ENCODE assay signal across 17 cellular contexts in the genomic region with DNA sequence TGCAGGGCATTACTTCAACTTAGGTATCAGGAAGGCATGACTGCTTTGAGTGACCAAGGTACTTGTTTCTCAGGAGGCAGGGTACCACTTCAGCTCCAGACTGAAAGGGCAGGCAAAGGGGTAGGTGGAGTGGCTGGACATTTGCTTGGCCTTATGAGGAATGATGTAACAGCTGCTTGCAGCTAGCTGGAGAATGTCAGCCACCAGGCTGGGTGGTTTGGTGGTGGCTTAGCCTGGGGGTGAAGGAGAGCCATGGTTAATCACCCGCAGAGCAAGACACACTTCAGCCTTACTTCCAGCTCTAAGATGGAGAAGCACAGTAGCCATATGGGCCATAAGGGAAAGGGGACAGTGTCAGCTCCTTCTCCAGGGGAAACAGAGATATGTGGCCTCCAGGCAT.
DNase-seq lines count a peak whose midpoint lies in the region; ATAC-seq and TF ChIP-seq lines count a peak whose summit lies in the region.
"Had no signal": no experiment of that assay in that cellular context is flagged by ENCODE, and none has a peak within 500 bp of the region (broad histone marks: within the 10 kb centered on the region; RNA-seq: fewer than 3 reads in every experiment).

No MANE protein-coding gene starts in this region.

- no peak overlapping the region for H2BK20ac ChIP-seq in IMR-90 (ENCODE audit: low read depth, low read length)

- H4K5ac ChIP-seq in IMR-90 (ENCODE audit: low read depth, low read length) = no peak overlapping the region

- H3K9ac ChIP-seq in IMR-90 (ENCODE audit: low read depth, low read length) (no peak overlapping the region), trophoblast cell (ENCODE audit: low read length) (no peak overlapping the region)
- H3K9ac ChIP-seq: BLaER1 treated with 17β-estradiol and CSF1 and Interleukin-3, amounts not matched to agents 10 nM and 100 nM had no signal

- H2AFZ ChIP-seq in IMR-90 (replicated peaks; ENCODE audit: low read length, poor library complexity) = no peak overlapping the region
- H2AFZ ChIP-seq in trophoblast cell (ENCODE audit: insufficient read depth, low read length, poor library complexity) = no peak overlapping the region

- CTCF ChIA-PET in IMR-90 (lab: Yijun Ruan, JAX) = no interaction called here

- 0 out of 2 replicates have a peak overlapping the region, but pooled peaks have one; percentile 22 for H3K14ac ChIP-seq in IMR-90 (replicated peaks; ENCODE audit: low read depth, low read length)
- no peak overlapping the region for H3K14ac ChIP-seq in trophoblast cell (ENCODE audit: low read length)

- no peaks in the 10 kb centered on the region for H3K4me1 ChIP-seq in IMR-90 (ENCODE audit: control insufficient read depth, insufficient read depth, low read length)
- H3K4me1 ChIP-seq in trophoblast cell (ENCODE audit: control insufficient read depth in 1 of 2, insufficient read depth in 2 of 2, low read length in 2 of 2) = peaks cover 0 to 7% of the 10 kb centered on the region in 2 experiments
- H3K4me1 ChIP-seq: A549; BLaER1 treated with 17β-estradiol and CSF1 and Interleukin-3, amounts not matched to agents 10 nM and 100 nM; Caco-2 had no signal

- H3K79me1 ChIP-seq in IMR-90 (ENCODE audit: low read depth in 1 of 2, low read length in 2 of 2) = no peaks in the 10 kb centered on the region
- no peaks in the 10 kb centered on the region for H3K79me1 ChIP-seq in trophoblast cell (ENCODE audit: low read length)

- no peak overlapping the region for H3K18ac ChIP-seq in IMR-90 (ENCODE audit: low read depth, low read length)
- H3K18ac ChIP-seq in trophoblast cell (ENCODE audit: low read length) = no peak overlapping the region

- BruUV-seq in IMR-90 (replicated peaks; lab: Mats Ljungman, UMichigan) = no TSS peak

- ATAC-seq in IMR-90 (ENCODE audit: low read depth) (no peak), GM18909 (IDR thresholded peaks at IDR 0.05; ENCODE audit: poor library complexity, unreplicated experiment) (no peak)
- ATAC-seq: A549; CD8-positive, alpha-beta T cell had no signal

- no peak overlapping the region for H2BK120ac ChIP-seq in IMR-90 (ENCODE audit: low read depth, low read length)
- H2BK120ac ChIP-seq in trophoblast cell (ENCODE audit: insufficient read depth, low read length, poor library complexity) = no peak overlapping the region

- no peak overlapping the region for H2BK15ac ChIP-seq in IMR-90 (ENCODE audit: low read depth, low read length)

- TF ChIP-seq RAD21 in IMR-90 (IDR thresholded peaks at IDR 0.05; ENCODE audit: low read length) = no peak

- H3K23ac ChIP-seq in IMR-90 (ENCODE audit: low read depth, low read length) (no peak overlapping the region), trophoblast cell (ENCODE audit: low read length) (no peak overlapping the region)

- H3K4ac ChIP-seq in IMR-90 (ENCODE audit: low read depth, low read length) (no peak overlapping the region), trophoblast cell (ENCODE audit: low read depth, low read length) (no peak overlapping the region)

- H4K91ac ChIP-seq in IMR-90 (ENCODE audit: insufficient read depth, low read depth, low read length) (no peak overlapping the region), trophoblast cell (ENCODE audit: low read depth, low read length) (no peak overlapping the region)

- no peak for TF ChIP-seq CTCF in IMR-90 (conservative IDR thresholded peaks at IDR 0.05; ENCODE audit: low read depth, low read length)

- H3K36me3 ChIP-seq in IMR-90 (ENCODE audit: control insufficient read depth, insufficient read depth, low read length) = no peaks in the 10 kb centered on the region
- H3K36me3 ChIP-seq in trophoblast cell (ENCODE audit: control insufficient read depth in 1 of 2, insufficient read depth in 2 of 2, low read length in 2 of 2) = no peaks in the 10 kb centered on the region
- H3K36me3 ChIP-seq: BLaER1 treated with 17β-estradiol and CSF1 and Interleukin-3, amounts not matched to agents 10 nM and 100 nM had no signal

- intact Hi-C loops in IMR-90 (cut with micrococcal nuclease) = no loop called here

- H3K56ac ChIP-seq in IMR-90 (ENCODE audit: extremely low read depth, insufficient read depth, low read length) = no peak overlapping the region

- H3K9me3 ChIP-seq in IMR-90 (ENCODE audit: control insufficient read depth, insufficient read depth, low read length) (no peaks in the 10 kb centered on the region), trophoblast cell (ENCODE audit: insufficient read depth, low read depth, low read length) (no peaks in the 10 kb centered on the region)
- H3K9me3 ChIP-seq: Caco-2 had no signal

- peaks cover 16% of the 10 kb centered on the region for H3K27me3 ChIP-seq in IMR-90 (ENCODE audit: control insufficient read depth, insufficient read depth, low read length)
- no peaks in the 10 kb centered on the region for H3K27me3 ChIP-seq in trophoblast cell (ENCODE audit: insufficient read depth, low read length)
- H3K27me3 ChIP-seq: BLaER1 treated with 17β-estradiol and CSF1 and Interleukin-3, amounts not matched to agents 10 nM and 100 nM had no signal

- peaks cover 2% of the 10 kb centered on the region; the same call in 1 of the 2 replicates for H3K9me1 ChIP-seq in IMR-90 (ENCODE audit: insufficient read depth, low read length)

- whole genome bisulfite sequencing in IMR-90 (ENCODE audit: extremely low coverage in 2 of 2, insufficient read length in 1 of 2), 2 experiments = no CpG with 5 or more reads among the region's 1 CpG
- no CpG with 5 or more reads among the region's 1 CpG for WGBS in trophoblast cell (ENCODE audit: extremely low coverage, insufficient coverage, insufficient read length)

- no peak overlapping the region for H2BK12ac ChIP-seq in trophoblast cell (ENCODE audit: low read length)

- H4K8ac ChIP-seq in IMR-90 (ENCODE audit: low read depth in 2 of 2, low read length in 2 of 2) (no peak overlapping the region), trophoblast cell (ENCODE audit: low read depth, low read length) (no peak overlapping the region)

- H4K20me1 ChIP-seq in IMR-90 (ENCODE audit: insufficient read depth, low read length) = no peaks in the 10 kb centered on the region
- H4K20me1 ChIP-seq: BLaER1 treated with 17β-estradiol and CSF1 and Interleukin-3, amounts not matched to agents 10 nM and 100 nM had no signal

- in situ Hi-C loops in IMR-90 (cut with MboI; ENCODE audit: low sequenced_read_pairs) = no loop called here

- POLR2A ChIA-PET in IMR-90 (lab: Charles Lee; ENCODE audit: unreplicated experiment) = no interaction called here

- DNase-seq in IMR-90 (no peak), myocyte (ENCODE audit: low read depth) (peak; percentile 67), trophoblast cell (peak; percentile 26 to 77), SKM-1 treated with dmso at 0.1 percent for 144 hours (lab: John Stamatoyannopoulos, UW; ENCODE audit: unreplicated experiment) (no peak), superior temporal gyrus (ENCODE audit: extremely low spot score) (no peak)
- DNase-seq: AML-193; Caco-2; Calu3; CD4-positive, alpha-beta T cell; CD8-positive, alpha-beta T cell; DMS79 treated with DMSO at 0.1 percent for 48 hours; GF-D8 had no signal

- H3K27ac ChIP-seq in IMR-90 (ENCODE audit: insufficient read depth, low read length) (no peak overlapping the region), trophoblast cell (ENCODE audit: low read depth, low read length) (no peak overlapping the region)
- H3K27ac ChIP-seq: 22Rv1; BLaER1 treated with 17β-estradiol and CSF1 and Interleukin-3, amounts not matched to agents 10 nM and 100 nM; C4-2B had no signal

- H4K12ac ChIP-seq in trophoblast cell (ENCODE audit: low read depth, low read length) = no peak overlapping the region

- dilution Hi-C loops in IMR-90 (cut with HindIII; ENCODE audit: low sequenced_read_pairs, unreplicated experiment) = no loop called here

- H2AK9ac ChIP-seq in IMR-90 (replicated peaks; ENCODE audit: low read depth, low read length, poor library complexity) = no peak overlapping the region

- no peak overlapping the region for H2BK5ac ChIP-seq in IMR-90 (ENCODE audit: low read depth, low read length, poor library complexity, severe bottlenecking)
- no peak overlapping the region for H2BK5ac ChIP-seq in trophoblast cell (ENCODE audit: low read depth, low read length, poor library complexity)

- no peak for TF ChIP-seq POLR2A in IMR-90 (IDR thresholded peaks at IDR 0.05; ENCODE audit: low read depth, low read length)

- H2AK5ac ChIP-seq in IMR-90 (ENCODE audit: low read depth, low read length) (no peak overlapping the region), trophoblast cell (ENCODE audit: low read length) (no peak overlapping the region)

- H3K4me3 ChIP-seq in IMR-90 (ENCODE audit: insufficient read depth, low read depth, low read length) (no peak overlapping the region), trophoblast cell (ENCODE audit: low read depth, low read length) (no peak overlapping the region)
- H3K4me3 ChIP-seq: A549; BLaER1 treated with 17β-estradiol and CSF1 and Interleukin-3, amounts not matched to agents 10 nM and 100 nM had no signal

- H3K4me2 ChIP-seq in IMR-90 (ENCODE audit: low read depth, low read length) = no peak overlapping the region
- H3K4me2 ChIP-seq in trophoblast cell (ENCODE audit: low read length) = no peak overlapping the region
- H3K4me2 ChIP-seq: A549; BLaER1 treated with 17β-estradiol and CSF1 and Interleukin-3, amounts not matched to agents 10 nM and 100 nM had no signal

- H3K79me2 ChIP-seq in trophoblast cell (ENCODE audit: control insufficient read depth, insufficient read depth, low read length, poor library complexity) = no peaks in the 10 kb centered on the region

TF ChIP-seq in IMR-90, 13 proteins besides CTCF, POLR2A, EP300 and RAD21 (continues in another document):
- TF ChIP-seq CEBPB (IDR thresholded peaks at IDR 0.05; ENCODE audit: low read depth, low read length) (no peak), FOS (IDR thresholded peaks at IDR 0.05; ENCODE audit: low read depth, low read length) (no peak), CHD1 (IDR thresholded peaks at IDR 0.05; ENCODE audit: low read depth, low read length) (no peak), RFX5 (IDR thresholded peaks at IDR 0.05; ENCODE audit: low read depth, low read length) (no peak), MAFK (IDR thresholded peaks at IDR 0.05; ENCODE audit: low read depth, low read length) (no peak), MXI1 (IDR thresholded peaks at IDR 0.05; ENCODE audit: borderline replicate concordance, low read depth, low read length) (no peak), BHLHE40 (IDR thresholded peaks at IDR 0.05; ENCODE audit: low read depth, low read length) (no peak), RCOR1 (IDR thresholded peaks at IDR 0.05; ENCODE audit: insufficient replicate concordance, low read length) (no peak)
- TF ChIP-seq, protein P1, sequence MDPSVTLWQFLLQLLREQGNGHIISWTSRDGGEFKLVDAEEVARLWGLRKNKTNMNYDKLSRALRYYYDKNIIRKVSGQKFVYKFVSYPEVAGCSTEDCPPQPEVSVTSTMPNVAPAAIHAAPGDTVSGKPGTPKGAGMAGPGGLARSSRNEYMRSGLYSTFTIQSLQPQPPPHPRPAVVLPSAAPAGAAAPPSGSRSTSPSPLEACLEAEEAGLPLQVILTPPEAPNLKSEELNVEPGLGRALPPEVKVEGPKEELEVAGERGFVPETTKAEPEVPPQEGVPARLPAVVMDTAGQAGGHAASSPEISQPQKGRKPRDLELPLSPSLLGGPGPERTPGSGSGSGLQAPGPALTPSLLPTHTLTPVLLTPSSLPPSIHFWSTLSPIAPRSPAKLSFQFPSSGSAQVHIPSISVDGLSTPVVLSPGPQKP (IDR thresholded peaks at IDR 0.05; ENCODE audit: borderline replicate concordance, low read depth, low read length) = no peak

Comparison
In these comparisons a context has a peak if more than half of its experiments do, and no peak if none do; other contexts are left out.
1. DNase-seq: peak in myocyte (single experiment) and trophoblast cell (2 of 2); none in IMR-90 (single experiment), SKM-1 treated with dmso at 0.1 percent for 144 hours (single experiment) and superior temporal gyrus (single experiment).